In genomic region chr12:30755395-30755762, GRCh38 we compare ENCODE assay signal across 8 cellular contexts. TPM values are rescaled to one million over a fixed set of nuclear protein-coding genes. Genes with fewer than 3 reads are reported as not detected.
DNase-seq lines count a peak whose midpoint lies in the region; ATAC-seq and TF ChIP-seq lines count a peak whose summit lies in the region.

No MANE protein-coding gene starts in this region.

- H3K4me3 Mint-ChIP-seq in CD14-positive monocyte = peak overlapping the region; percentile 90 to 98
- peak overlapping the region; percentile 97 for H3K4me3 Mint-ChIP-seq in neural progenitor cell

- H3K9me3 ChIP-seq in OCI-LY3 (ENCODE audit: insufficient read depth, low read length) (no peaks in the 10 kb centered on the region), endocrine pancreas (ENCODE audit: control insufficient read depth, low read length) (no peaks in the 10 kb centered on the region), neural progenitor cell (ENCODE audit: low read depth) (no peaks in the 10 kb centered on the region)

- H3K27me3 Mint-ChIP-seq in CD14-positive monocyte (ENCODE audit: low read depth in 3 of 3) = peaks cover 9 to 16% (median 15%) of the 10 kb centered on the region in 3 donors
- no peaks in the 10 kb centered on the region for H3K27me3 Mint-ChIP-seq in neural progenitor cell (ENCODE audit: insufficient read depth, low read depth)

- H4K20me1 ChIP-seq in OCI-LY3 (ENCODE audit: insufficient read depth, low read length) = no peaks in the 10 kb centered on the region
- peaks cover 10% of the 10 kb centered on the region for H4K20me1 ChIP-seq in neural progenitor cell (ENCODE audit: low read depth)

- TF ChIP-seq CTCF in CD14-positive monocyte (IDR thresholded peaks at IDR 0.05) (no peak), OCI-LY3 (IDR thresholded peaks at IDR 0.05; ENCODE audit: low read depth, low read length) (no peak), neural progenitor cell (IDR thresholded peaks at IDR 0.05) (no peak)

- H3K79me2 ChIP-seq in OCI-LY3 (ENCODE audit: low read length) (peaks cover 7% of the 10 kb centered on the region; the same call in 1 of the 2 replicates), neural progenitor cell (ENCODE audit: low read depth) (peaks cover 36% of the 10 kb centered on the region)

- H3K27me3 ChIP-seq in OCI-LY3 (ENCODE audit: low read depth, low read length) = no peaks in the 10 kb centered on the region
- no peaks in the 10 kb centered on the region for H3K27me3 ChIP-seq in endocrine pancreas (ENCODE audit: control insufficient read depth, insufficient read depth, low read length)
- peaks cover 15% of the 10 kb centered on the region for H3K27me3 ChIP-seq in neural progenitor cell

- H3K4me2 ChIP-seq in OCI-LY3 (ENCODE audit: low read length) (peak overlapping the region; percentile 83), neural progenitor cell (peak overlapping the region; percentile 89)

- H3K36me3 ChIP-seq in OCI-LY3 (replicated peaks; ENCODE audit: low read depth, low read length) = no peaks in the 10 kb centered on the region
- H3K36me3 ChIP-seq in endocrine pancreas (ENCODE audit: control insufficient read depth, insufficient read depth, low read length) = no peaks in the 10 kb centered on the region
- H3K36me3 ChIP-seq in neural progenitor cell = no peaks in the 10 kb centered on the region

- H3K4me1 Mint-ChIP-seq in CD14-positive monocyte (peaks cover 16% of the 10 kb centered on the region), neural progenitor cell (peaks cover 34% of the 10 kb centered on the region)

- peak overlapping the region; percentile 99 for H3K4me3 ChIP-seq in OCI-LY3 (ENCODE audit: low read length)
- H3K4me3 ChIP-seq in endocrine pancreas (ENCODE audit: control insufficient read depth, insufficient read depth, low read length) = peak overlapping the region; percentile 96
- H3K4me3 ChIP-seq in neural progenitor cell = peak overlapping the region; percentile 80

- H3K9me3 Mint-ChIP-seq in CD14-positive monocyte = peaks cover 0 to 3% (median 0%) of the 10 kb centered on the region in 7 donors
- no peaks in the 10 kb centered on the region for H3K9me3 Mint-ChIP-seq in neural progenitor cell

- H3K27ac Mint-ChIP-seq in CD14-positive monocyte (peak overlapping the region in 5 of 7 donors; percentile 41 to 72 (median 61)), neural progenitor cell (no peak overlapping the region)

- H3K9ac ChIP-seq in OCI-LY3 (ENCODE audit: low read length) (peak overlapping the region; percentile 68), endocrine pancreas (ENCODE audit: control insufficient read depth, insufficient read depth, low read length) (peak overlapping the region; percentile 84), neural progenitor cell (no peak overlapping the region)

- H3K36me3 Mint-ChIP-seq in CD14-positive monocyte (peaks cover 2% of the 10 kb centered on the region in 2 donors), neural progenitor cell (peaks cover 6% of the 10 kb centered on the region)

- peak overlapping the region; percentile 35; the same call in 1 of the 2 replicates for H3K27ac ChIP-seq in OCI-LY3 (ENCODE audit: low read length)
- H3K27ac ChIP-seq in neural progenitor cell = no peak overlapping the region

- intact Hi-C loops in CD14-positive monocyte (cut with micrococcal nuclease) = loop anchor here in 1 of 2 donors (10.0 kb wide), 1 partner anchor 61 kb away; the partner anchor contains the start of gene IPO8

- H3K4me1 ChIP-seq in OCI-LY3 (ENCODE audit: low read length) (peaks cover 25% of the 10 kb centered on the region), endocrine pancreas (ENCODE audit: control insufficient read depth, insufficient read depth, low read length) (peaks cover 5% of the 10 kb centered on the region), neural progenitor cell (peaks cover 14% of the 10 kb centered on the region)

- H2AFZ ChIP-seq in OCI-LY3 (ENCODE audit: low read depth, low read length) (peak overlapping the region; percentile 81), neural progenitor cell (replicated peaks) (peak overlapping the region; percentile 96)

- ATAC-seq in HG03521 (IDR thresholded peaks at IDR 0.05; ENCODE audit: unreplicated experiment) (no peak), GM19397 (IDR thresholded peaks at IDR 0.05; ENCODE audit: unreplicated experiment) (no peak)

- DNase-seq in CD14-positive monocyte (ENCODE audit: low spot score) (no peak), neural progenitor cell (ENCODE audit: low spot score) (no peak), retina (no peak), NCI-H2227 treated with DMSO at 0.1 percent for 48 hours (lab: John Stamatoyannopoulos, UW) (no peak)

- H3F3A ChIP-seq in neural progenitor cell (ENCODE audit: low read depth) = peaks cover 29% of the 10 kb centered on the region

RNA-seq across cellular contexts. Expression of gene CAPRIN2, which starts 0.6 kb away (rescaled TPM):
- 1 to 10 TPM; 1.4 to 2.0 TPM for polyA plus RNA-seq in CD14-positive monocyte
- total RNA-seq in neural progenitor cell (ENCODE audit: low replicate concordance) = 49.9 and 53.2 TPM in 2 replicates

RNA-seq across cellular contexts. Expression of gene IPO8, which starts 59.7 kb away (rescaled TPM):
- polyA plus RNA-seq in CD14-positive monocyte = 10 to 100 TPM in 1 of 2 donors, 1 to 10 TPM in 1; 8.4 to 15.8 TPM
- 26.6 and 54.5 TPM in 2 replicates for total RNA-seq in neural progenitor cell (ENCODE audit: low replicate concordance)
